26 cellular contexts compared by ENCODE assay signal in the genomic region with DNA sequence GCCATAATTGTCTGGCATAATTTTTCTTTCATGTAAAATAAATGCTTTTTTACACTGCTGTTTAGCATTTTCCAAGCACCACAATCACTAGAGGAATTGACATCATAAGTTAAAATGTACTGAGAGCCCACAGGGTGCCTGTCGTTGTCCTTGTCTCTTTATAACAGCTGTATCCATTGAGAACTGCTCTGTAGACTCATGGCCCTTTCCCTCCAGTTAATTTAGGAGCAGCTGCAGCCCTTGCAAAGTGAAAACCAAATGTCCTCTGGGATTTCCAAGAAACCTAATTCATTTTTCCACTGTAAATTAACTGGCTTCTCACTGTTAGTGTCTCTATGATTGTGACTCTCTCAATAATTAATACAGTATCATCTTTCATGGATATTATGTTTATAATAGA.
"Had no signal": no experiment of that assay in that cellular context is flagged by ENCODE, and none has a peak within 500 bp of the region (broad histone marks: within the 10 kb centered on the region; RNA-seq: fewer than 3 reads in every experiment).

No MANE protein-coding gene starts in this region.

- H3K4me1 ChIP-seq: adrenal gland, breast epithelium had no signal

- H3K9me3 ChIP-seq: adrenal gland, body of pancreas, breast epithelium, MG63 had no signal

- ATAC-seq: activated CD4-positive, alpha-beta T cell treated with anti-CD3 and anti-CD28 coated beads for 36 hours; activated CD4-positive, CD25-positive, alpha-beta regulatory T cell treated with anti-CD3 and anti-CD28 coated beads, Interleukin-2, amount 50 U/mL, for 24 hours; activated CD8-positive, alpha-beta T cell treated with anti-CD3 and anti-CD28 coated beads, Interleukin-2, amount 10 ng/mL, durations not matched to agents 7 days and 5 days; activated naive CD4-positive, alpha-beta T cell treated with anti-CD3 and anti-CD28 coated beads, Interleukin-2, amount 50 U/mL, for 72 hours; body of pancreas; Right ventricle myocardium inferior; WTC11 had no signal

- H3K36me3 ChIP-seq: adrenal gland, breast epithelium, MG63 had no signal

- H3K27me3 ChIP-seq: adrenal gland, body of pancreas, breast epithelium, MG63 had no signal

- DNase-seq: activated CD4-positive, alpha-beta T cell treated with anti-CD3 and anti-CD28 coated beads for 36 hours; activated CD4-positive, alpha-beta T cell treated with anti-CD3 and anti-CD28 coated beads, Interleukin-2, amount 10 ng/mL, durations not matched to agents 7 days and 5 days; activated CD4-positive, alpha-beta T cell treated with anti-CD3 and anti-CD28 coated beads, Interleukin-2, amount 50 U/mL, for 48 hours; activated CD8-positive, alpha-beta T cell treated with anti-CD3 and anti-CD28 coated beads, Interleukin-2, amount 10 ng/mL, durations not matched to agents 7 days and 5 days; activated gamma-delta T cell; activated naive CD4-positive, alpha-beta T cell treated with Interleukin-2 at 50 U/mL for 16 hours; activated T-cell treated with anti-CD3 and anti-CD28 coated beads, Interleukin-2, amount 50 U/mL, for 24 hours; adrenal gland; body of pancreas; Karpas-422; KBM-7; MG63; NCI-H1048; NCI-H146; NCI-H2081 treated with DMSO at 0.1 percent for 48 hours; NCI-H226; NCI-H446 treated with DMSO at 0.1 percent for 48 hours; PC-9; SIG-M5; T1000 had no signal

- H3K4me3 ChIP-seq: adrenal gland, body of pancreas, breast epithelium, MG63, PC-9 had no signal

- H3K27ac ChIP-seq: adrenal gland, body of pancreas, breast epithelium, PC-9, RWPE1 had no signal
